Comparison of ENCODE assay signal across 9 cellular contexts in the genomic region with DNA sequence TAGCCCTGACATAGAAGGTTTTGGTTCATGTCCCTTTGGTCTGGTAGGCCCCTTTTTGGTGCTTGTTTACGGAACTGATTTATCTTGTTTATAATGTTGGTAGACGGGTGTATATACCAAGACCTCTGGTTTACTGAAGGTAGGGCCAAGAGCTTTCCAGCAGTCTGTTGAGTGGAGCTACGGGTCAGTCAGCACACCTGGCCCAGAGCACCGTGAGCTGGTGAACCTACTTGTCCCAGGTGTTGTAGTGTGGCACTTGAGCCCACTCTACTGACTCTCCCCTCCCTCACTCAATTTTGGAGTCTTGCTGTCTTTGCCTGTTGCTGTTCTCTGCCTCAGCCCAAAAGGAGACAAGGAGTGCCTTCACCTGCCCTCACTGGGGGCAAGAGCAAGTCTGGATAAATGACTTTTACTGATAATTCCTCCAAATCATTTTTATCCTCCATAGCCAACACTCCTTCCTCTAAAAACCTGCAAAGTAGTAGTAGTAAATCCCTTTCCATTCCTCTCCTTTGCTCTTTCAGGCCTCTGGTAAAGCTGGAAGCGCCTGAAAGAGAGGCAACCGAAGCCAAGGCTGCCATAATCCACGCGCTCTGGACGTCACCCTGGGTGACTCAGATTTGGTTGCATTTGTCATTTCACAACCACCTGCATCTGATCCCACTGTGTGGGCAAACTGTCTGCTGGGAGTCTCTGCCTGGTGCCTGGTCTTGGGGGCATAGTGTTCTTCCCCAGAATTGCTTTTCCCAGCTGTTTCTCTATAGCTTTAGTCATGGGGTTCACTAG.
DNase-seq lines count a peak whose midpoint lies in the region; ATAC-seq and TF ChIP-seq lines count a peak whose summit lies in the region.
"Had no signal": no experiment of that assay in that cellular context is flagged by ENCODE, and none has a peak within 500 bp of the region (broad histone marks: within the 10 kb centered on the region; RNA-seq: fewer than 3 reads in every experiment).

No MANE protein-coding gene starts in this region.

- TF ChIP-seq CTCF in RWPE2 (IDR thresholded peaks at IDR 0.05; ENCODE audit: poor library complexity, severe bottlenecking) (no peak), fibroblast of mammary gland (conservative IDR thresholded peaks at IDR 0.05; ENCODE audit: control insufficient read depth, insufficient read depth, low read depth, low read length) (no peak)

- no peaks in the 10 kb centered on the region for H3K9me3 ChIP-seq in RWPE2 (ENCODE audit: severe bottlenecking)
- H3K9me3 ChIP-seq: SJSA1 had no signal

- no peaks in the 10 kb centered on the region for H3K27me3 ChIP-seq in RWPE2 (ENCODE audit: insufficient read depth, poor library complexity, severe bottlenecking)
- H3K27me3 ChIP-seq: SJSA1 had no signal

- DNase-seq in DMS53 (lab: John Stamatoyannopoulos, UW) (peak; percentile 14), DMS53 treated with DMSO at 0.1 percent for 48 hours (lab: John Stamatoyannopoulos, UW; ENCODE audit: unreplicated experiment) (no peak), RWPE2 (ENCODE audit: low spot score) (peak; percentile 62), fibroblast of mammary gland (ENCODE audit: low read depth) (peak; percentile 89), activated gamma-delta T cell treated with Interleukin-2 at 50 U/mL for 16 hours (no peak)

- no peak overlapping the region for H3K4me3 ChIP-seq in RWPE2 (ENCODE audit: severe bottlenecking)
- no peak overlapping the region for H3K4me3 ChIP-seq in fibroblast of mammary gland (ENCODE audit: control insufficient read depth, low read depth, low read length)
- no peak overlapping the region for H3K4me3 ChIP-seq in skin epidermis
- H3K4me3 ChIP-seq: SJSA1 had no signal

- H3K27ac ChIP-seq in RWPE2 (ENCODE audit: poor library complexity, severe bottlenecking) = peak overlapping the region; percentile 73
- H3K27ac ChIP-seq in skin epidermis = peak overlapping the region in 20 of 21 experiments; percentile 1 to 89 (median 76)
- H3K27ac ChIP-seq: SJSA1 had no signal

- H3K36me3 ChIP-seq in RWPE2 (ENCODE audit: low read depth) = peaks cover 32% of the 10 kb centered on the region

- peak; percentile 87 for ATAC-seq in RWPE2 (ENCODE audit: low read depth)
- no peak for ATAC-seq in GM19467 (IDR thresholded peaks at IDR 0.05; ENCODE audit: unreplicated experiment)
- no peak for ATAC-seq in HG03442 (IDR thresholded peaks at IDR 0.05; ENCODE audit: unreplicated experiment)

- peaks cover 29% of the 10 kb centered on the region for H3K4me1 ChIP-seq in RWPE2 (ENCODE audit: insufficient read depth, poor library complexity, severe bottlenecking)
- H3K4me1 ChIP-seq: SJSA1 had no signal

Comparison
In these comparisons a context has a peak if more than half of its experiments do, and no peak if none do; other contexts are left out.
1. DNase-seq: peak in DMS53 (single experiment), RWPE2 (single experiment) and fibroblast of mammary gland (single experiment); none in DMS53 treated with DMSO at 0.1 percent for 48 hours (single experiment) and activated gamma-delta T cell treated with Interleukin-2 at 50 U/mL for 16 hours (single experiment).